12 cellular contexts compared by ENCODE assay signal in genomic region chr20:51554538-51555165, GRCh38. TPM values are rescaled to one million over a fixed set of nuclear protein-coding genes. Genes with fewer than 3 reads are reported as not detected.
DNase-seq lines count a peak whose midpoint lies in the region; ATAC-seq, FAIRE-seq and TF ChIP-seq lines count a peak whose summit lies in the region.
"Had no signal": no experiment of that assay in that cellular context is flagged by ENCODE, and none has a peak within 500 bp of the region (broad histone marks: within the 10 kb centered on the region; RNA-seq: fewer than 3 reads in every experiment).

No MANE protein-coding gene starts in this region.

- no peaks in the 10 kb centered on the region for H3K36me3 Mint-ChIP-seq in activated T-helper 17 cell treated with anti-CD3 and anti-CD28 coated beads, Interleukin-2, amount 50 U/mL, for 72 hours (ENCODE audit: low read depth)

- DNase-seq in AG04449 (ENCODE audit: low read depth, low spot score), result peak; percentile 41
- no peak for DNase-seq in GM12891 (ENCODE audit: insufficient read length, low spot score)
- DNase-seq in glomerular endothelial cell (ENCODE audit: extremely low read depth, low read depth, low spot score), result peak; percentile 54
- no peak for DNase-seq in HEK293T (ENCODE audit: extremely low spot score)
- no peak for DNase-seq in globus pallidus (ENCODE audit: low spot score)
- no peak for DNase-seq in amniotic stem cell (lab: John Stamatoyannopoulos, UW)
- DNase-seq: activated CD4-positive, alpha-beta T cell treated with anti-CD3 and anti-CD28 coated beads, Interleukin-2, amount 50 U/mL, for 1 hour; KBM-7; NCI-H2171; SJCRH30 had no signal

- POLR2A ChIA-PET in AG04449 (lab: Yijun Ruan, JAX), result interaction anchor here (0.6 to 1.0 kb wide), 4 partner anchors 9 to 97 kb away, joined by 3 to 4 read pairs (median 4); no protein-coding TSS in a partner anchor
- POLR2A ChIA-PET in HEK293T (lab: Yijun Ruan, JAX), result no interaction called here

- CTCF ChIA-PET in AG04449 (lab: Yijun Ruan, JAX) (interaction anchor here (1.1 to 1.4 kb wide), 4 partner anchors 11 to 567 kb away, joined by 3 read pairs; no protein-coding TSS in a partner anchor), HEK293T (lab: Yijun Ruan, JAX) (no interaction called here)

- no peak overlapping the region for H3K4me3 Mint-ChIP-seq in activated T-helper 17 cell treated with anti-CD3 and anti-CD28 coated beads, Interleukin-2, amount 50 U/mL, for 72 hours

- no peak for TF ChIP-seq POLR2A in GM12891 (IDR thresholded peaks at IDR 0.05; ENCODE audit: low read depth, low read length)

- peak overlapping the region; percentile 14 for H3K27ac Mint-ChIP-seq in activated T-helper 17 cell treated with anti-CD3 and anti-CD28 coated beads, Interleukin-2, amount 50 U/mL, for 72 hours

- H3K27me3 Mint-ChIP-seq in activated T-helper 17 cell treated with anti-CD3 and anti-CD28 coated beads, Interleukin-2, amount 50 U/mL, for 72 hours, result peaks cover 27% of the 10 kb centered on the region

- ATAC-seq in activated T-helper 17 cell treated with anti-CD3 and anti-CD28 coated beads, Interleukin-2, amount 50 U/mL, for 72 hours (replicated peaks), result no peak
- ATAC-seq in HG02759 (IDR thresholded peaks at IDR 0.05; ENCODE audit: unreplicated experiment), result no peak

- no peak for TF ChIP-seq CTCF in AG04449 (IDR thresholded peaks at IDR 0.05; ENCODE audit: insufficient read depth, low read length, missing control alignments)

- H3K4me3 ChIP-seq in AG04449 (ENCODE audit: low read depth, low read length), result no peak overlapping the region
- H3K4me3 ChIP-seq: SJCRH30 had no signal

- peaks cover 6% of the 10 kb centered on the region for H3K4me1 Mint-ChIP-seq in activated T-helper 17 cell treated with anti-CD3 and anti-CD28 coated beads, Interleukin-2, amount 50 U/mL, for 72 hours

- FAIRE-seq in GM12891 (lab: Jason Lieb, UNC), result no peak

- H3K9me3 Mint-ChIP-seq in activated T-helper 17 cell treated with anti-CD3 and anti-CD28 coated beads, Interleukin-2, amount 50 U/mL, for 72 hours, result no peaks in the 10 kb centered on the region

TF ChIP-seq in GM12891, 5 proteins besides CTCF, POLR2A, EP300 and RAD21:
- TF ChIP-seq SPI1 (IDR thresholded peaks at IDR 0.05; ENCODE audit: low read depth, low read length) (0 out of 2 replicates have a peak, but pooled peaks have one; percentile 20), POLR2AphosphoS5 (IDR thresholded peaks at IDR 0.05; ENCODE audit: low read depth, low read length) (no peak), TAF1 (IDR thresholded peaks at IDR 0.05; ENCODE audit: low read depth, low read length) (no peak)

TF ChIP-seq in HEK293T, 16 proteins besides CTCF, POLR2A, EP300 and RAD21:
- TF ChIP-seq CTBP1 (IDR thresholded peaks at IDR 0.05; ENCODE audit: borderline replicate concordance) (no peak), ARNT (IDR thresholded peaks at IDR 0.05) (no peak), L3MBTL2 (conservative IDR thresholded peaks at IDR 0.05) (no peak), FOXK2 (IDR thresholded peaks at IDR 0.05) (no peak), SP1 (IDR thresholded peaks at IDR 0.05) (no peak), FOXA1 (IDR thresholded peaks at IDR 0.05) (no peak), PKNOX1 (IDR thresholded peaks at IDR 0.05) (no peak), SUZ12 (IDR thresholded peaks at IDR 0.05) (no peak), TARDBP (IDR thresholded peaks at IDR 0.05) (no peak), HDGF (IDR thresholded peaks at IDR 0.05; ENCODE audit: borderline replicate concordance) (no peak), NFRKB (IDR thresholded peaks at IDR 0.05) (no peak), ELF4 (IDR thresholded peaks at IDR 0.05) (no peak), LEF1 (IDR thresholded peaks at IDR 0.05; ENCODE audit: borderline replicate concordance) (no peak), FOXM1 (IDR thresholded peaks at IDR 0.05; ENCODE audit: borderline replicate concordance) (no peak), ZNF384 (IDR thresholded peaks at IDR 0.05) (no peak), BHLHE40 (IDR thresholded peaks at IDR 0.05; ENCODE audit: borderline replicate concordance) (no peak)

RNA-seq across cellular contexts. Expression of gene NFATC2, which starts 12.1 kb away (rescaled TPM):
- 0.39 TPM for polyA plus RNA-seq in GM12891 (2012; ENCODE audit: low read depth, missing spikeins)
- total RNA-seq in activated T-helper 17 cell treated with anti-CD3 and anti-CD28 coated beads, Interleukin-2, amount 50 U/mL, for 72 hours, result 10 to 100 TPM; 29.4 to 41.1 TPM
- 10.1 and 21.6 TPM in 2 replicates for total RNA-seq in glomerular endothelial cell
- total RNA-seq: SJCRH30 had no signal

Comparison
In these comparisons a context has a peak if more than half of its experiments do, and no peak if none do; other contexts are left out.
1. DNase-seq: peak in AG04449 (single experiment) and glomerular endothelial cell (single experiment); none in GM12891 (single experiment), HEK293T (single experiment), globus pallidus (single experiment) and amniotic stem cell (single experiment).